Comparison of ENCODE assay signal across 1 cellular context in the genomic region with DNA sequence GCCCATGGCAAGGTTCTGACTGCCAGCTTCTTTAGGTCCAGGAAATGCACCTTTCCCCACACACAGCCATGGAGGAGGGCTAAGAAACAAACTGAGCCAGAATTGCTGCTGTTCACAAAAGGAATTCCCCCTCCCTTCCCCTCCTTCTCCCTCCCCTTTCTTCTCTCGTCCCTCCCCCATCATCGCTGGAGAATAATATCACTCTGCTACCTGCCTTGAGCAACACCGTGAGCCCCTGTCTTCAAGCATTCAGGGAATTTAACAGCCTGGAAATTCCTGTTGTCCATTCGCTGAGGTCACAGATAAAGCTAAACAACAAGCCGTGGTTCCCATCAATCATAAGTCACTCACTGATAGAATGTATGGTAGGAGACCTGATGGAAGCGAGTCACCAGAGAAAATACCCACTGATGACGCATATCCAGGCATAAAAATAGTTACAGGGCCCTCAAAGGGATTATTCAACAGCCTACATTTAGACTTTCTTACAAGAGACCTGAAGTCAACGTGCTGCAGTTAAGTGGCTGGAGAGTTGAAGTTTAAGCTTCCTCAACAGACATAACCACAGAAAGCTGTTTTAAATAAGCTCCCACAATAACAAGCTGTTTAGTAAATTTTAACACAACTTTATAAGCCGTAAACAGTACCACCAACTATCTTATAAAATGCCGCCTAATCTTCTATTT.
TF ChIP-seq lines count a peak whose summit lies in the region.

No MANE protein-coding gene starts in this region.

TF ChIP-seq in H1, 55 proteins besides CTCF, POLR2A, EP300 and RAD21:
- TF ChIP-seq RBBP5 (IDR thresholded peaks at IDR 0.05; ENCODE audit: borderline replicate concordance, low read depth, low read length) (peak; percentile 65; the same call in 1 of the 2 replicates), CREB1 (IDR thresholded peaks at IDR 0.05) (0 out of 2 replicates have a peak, but pooled peaks have one; percentile 14), GTF2F1 (IDR thresholded peaks at IDR 0.05; ENCODE audit: borderline replicate concordance, low read depth, low read length) (no peak), SP1 (IDR thresholded peaks at IDR 0.05; ENCODE audit: low read depth, low read length) (peak; percentile 77), TEAD4 (IDR thresholded peaks at IDR 0.05; ENCODE audit: low read depth, low read length) (peak; percentile 84; the same call in 1 of the 2 replicates), HDAC6 (IDR thresholded peaks at IDR 0.05; ENCODE audit: low read depth, low read length) (no peak), CTBP2 (IDR thresholded peaks at IDR 0.05; ENCODE audit: borderline replicate concordance, insufficient read depth, insufficient read length, low read length) (no peak), CEBPB (IDR thresholded peaks at IDR 0.05; ENCODE audit: low read depth, low read length) (peak; percentile 75), YY1 (IDR thresholded peaks at IDR 0.05; ENCODE audit: low read depth, low read length) (peak; percentile 16; the same call in 1 of the 2 replicates), ASH2L (IDR thresholded peaks at IDR 0.05; ENCODE audit: low read length) (peak; percentile 72), CHD1 (IDR thresholded peaks at IDR 0.05; ENCODE audit: low read depth, low read length) (no peak), CHD2 (IDR thresholded peaks at IDR 0.05; ENCODE audit: low read length) (0 out of 2 replicates have a peak, but pooled peaks have one; percentile 31), TAF1 (IDR thresholded peaks at IDR 0.05; ENCODE audit: low read depth, low read length) (peak; percentile 42; the same call in 1 of the 2 replicates)
